Comparison of ENCODE assay signal across 8 cellular contexts in the genomic region with DNA sequence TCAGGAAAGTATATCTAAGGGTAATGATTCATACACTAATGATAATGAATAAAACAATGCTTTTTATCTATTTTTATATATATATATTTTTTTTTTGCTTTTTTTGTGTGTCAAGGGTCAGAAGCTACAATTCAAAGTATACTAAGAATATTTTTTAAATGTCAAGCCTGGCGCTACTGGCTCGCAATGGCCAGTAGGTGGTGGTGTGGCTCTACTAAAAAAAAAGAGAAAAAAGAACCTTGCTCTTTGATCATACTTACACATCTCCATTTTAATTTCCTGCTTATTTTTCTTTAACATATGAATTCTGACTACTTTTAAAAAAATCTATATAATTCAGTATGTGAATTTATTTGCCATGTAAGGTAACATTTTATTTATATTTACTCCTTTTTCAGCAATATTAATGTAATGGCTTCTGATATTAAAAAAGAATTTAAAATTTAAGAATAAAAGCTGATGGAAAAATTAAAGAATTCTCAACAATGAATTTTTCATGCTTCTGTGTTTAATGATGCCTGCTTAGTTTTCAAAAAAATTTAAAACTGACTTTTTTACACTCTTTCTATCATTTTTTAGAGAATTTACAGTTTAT.
DNase-seq lines count a peak whose midpoint lies in the region; ATAC-seq, FAIRE-seq and TF ChIP-seq lines count a peak whose summit lies in the region.

No MANE protein-coding gene starts in this region.

- CTCF ChIA-PET in RWPE1 (lab: Yijun Ruan, JAX), result interaction anchor here (0.6 to 1.2 kb wide), 15 partner anchors 12 to 1671 kb away, joined by 3 to 6 read pairs (median 4); no protein-coding TSS in a partner anchor
- CTCF ChIA-PET in naive thymus-derived CD4-positive, alpha-beta T cell (lab: Charles Lee), result interaction anchor here (0.7 kb wide), 1 partner anchor 1920 kb away, joined by 3 read pairs; no protein-coding TSS in a partner anchor

- FAIRE-seq in endometrium (lab: Jason Lieb, UNC), result peak; percentile 98

- H3K36me3 ChIP-seq in naive thymus-derived CD4-positive, alpha-beta T cell (ENCODE audit: control insufficient read depth in 2 of 3, insufficient read depth in 3 of 3, low read length in 3 of 3), result no peaks in the 10 kb centered on the region

- no peaks in the 10 kb centered on the region for H3K4me1 Mint-ChIP-seq in naive thymus-derived CD4-positive, alpha-beta T cell

- H3K36me3 Mint-ChIP-seq in naive thymus-derived CD4-positive, alpha-beta T cell, result no peaks in the 10 kb centered on the region

- no peaks in the 10 kb centered on the region for H3K9me3 ChIP-seq in naive thymus-derived CD4-positive, alpha-beta T cell (ENCODE audit: control insufficient read depth in 2 of 3, low read length in 3 of 3)

- DNase-seq in NCI-H2196 (lab: John Stamatoyannopoulos, UW; ENCODE audit: unreplicated experiment), result peak; percentile 32
- no peak for DNase-seq in NCI-H2196 treated with DMSO at 0.1 percent for 48 hours (lab: John Stamatoyannopoulos, UW; ENCODE audit: unreplicated experiment)
- peak; percentile 54 for DNase-seq in HT1080 (ENCODE audit: low read depth)
- DNase-seq in RWPE1 (ENCODE audit: low spot score), result peak; percentile 15
- peak in 6 of 9 donors; percentile 4 to 40 (median 27) for DNase-seq in naive thymus-derived CD4-positive, alpha-beta T cell
- no peak for DNase-seq in omental fat pad (ENCODE audit: low spot score)

- H3K27ac Mint-ChIP-seq in naive thymus-derived CD4-positive, alpha-beta T cell, result no peak overlapping the region

- peak; percentile 76 for TF ChIP-seq CTCF in RWPE1 (conservative IDR thresholded peaks at IDR 0.05; ENCODE audit: low read depth)
- no peak for TF ChIP-seq CTCF in omental fat pad (IDR thresholded peaks at IDR 0.05)

- no peak overlapping the region for H3K4me3 Mint-ChIP-seq in naive thymus-derived CD4-positive, alpha-beta T cell

- no peaks in the 10 kb centered on the region for H3K27me3 ChIP-seq in naive thymus-derived CD4-positive, alpha-beta T cell (ENCODE audit: control insufficient read depth in 2 of 2, insufficient read depth in 2 of 2, low read length in 2 of 2)

- no peaks in the 10 kb centered on the region for H3K9me3 Mint-ChIP-seq in naive thymus-derived CD4-positive, alpha-beta T cell

- intact Hi-C loops in naive thymus-derived CD4-positive, alpha-beta T cell (cut with micrococcal nuclease), result loop anchor here (1.0 to 10.0 kb wide), 3 partner anchors 763 to 1850 kb away; no protein-coding TSS in a partner anchor

- H3K4me3 ChIP-seq in naive thymus-derived CD4-positive, alpha-beta T cell (ENCODE audit: low read length), result no peak overlapping the region

- ATAC-seq in GM21390 (IDR thresholded peaks at IDR 0.05; ENCODE audit: unreplicated experiment) (peak; percentile 89), omental fat pad (ENCODE audit: low FRiP score) (no peak)
- ATAC-seq in naive thymus-derived CD4-positive, alpha-beta T cell, result peak; percentile 61

- peaks cover 0 to 5% (median 2%) of the 10 kb centered on the region in 5 donors for H3K27me3 Mint-ChIP-seq in naive thymus-derived CD4-positive, alpha-beta T cell

- POLR2A ChIA-PET in RWPE1 (lab: Yijun Ruan, JAX; ENCODE audit: low non-redundant PET), result no interaction called here
- POLR2A ChIA-PET in naive thymus-derived CD4-positive, alpha-beta T cell (lab: Charles Lee), result no interaction called here

- no peaks in the 10 kb centered on the region for H3K4me1 ChIP-seq in naive thymus-derived CD4-positive, alpha-beta T cell (ENCODE audit: control insufficient read depth in 2 of 2, insufficient read depth in 2 of 2, low read length in 2 of 2)

- H3K27ac ChIP-seq in RWPE1, result no peak overlapping the region
- no peak overlapping the region for H3K27ac ChIP-seq in naive thymus-derived CD4-positive, alpha-beta T cell (ENCODE audit: low read depth, low read length)

Comparison
In these comparisons a context has a peak if more than half of its experiments do, and no peak if none do; other contexts are left out.
1. DNase-seq: peak in NCI-H2196 (single experiment), HT1080 (single experiment), RWPE1 (single experiment) and naive thymus-derived CD4-positive, alpha-beta T cell (6 of 9); none in NCI-H2196 treated with DMSO at 0.1 percent for 48 hours (single experiment) and omental fat pad (single experiment).